In genomic region chr7:107579546-107579880, GRCh38 we compare ENCODE assay signal across 8 cellular contexts. TPM values are rescaled to one million over a fixed set of nuclear protein-coding genes. Genes with fewer than 3 reads are reported as not detected.
A peak's percentile ranks its signal among the peaks of the same experiment; 100 is the strongest.
DNase-seq lines count a peak whose midpoint lies in the region; TF ChIP-seq lines count a peak whose summit lies in the region.

No MANE protein-coding gene starts in this region.

- H3K36me3 ChIP-seq in right atrium auricular region (peaks cover 7% of the 10 kb centered on the region), skeletal muscle tissue (ENCODE audit: control insufficient read depth in 3 of 3, insufficient read depth in 3 of 3, low read length in 3 of 3) (peaks cover 3 to 10% (median 5%) of the 10 kb centered on the region in 3 donors)

- H3K9me3 ChIP-seq in right atrium auricular region (no peaks in the 10 kb centered on the region), skeletal muscle tissue (ENCODE audit: control insufficient read depth in 3 of 3, low read length in 3 of 3) (no peaks in the 10 kb centered on the region)

- peak overlapping the region; percentile 86 for H3K4me3 ChIP-seq in WI38 (ENCODE audit: low read depth, low read length)
- peak overlapping the region; percentile 80 to 92 for H3K4me3 ChIP-seq in right atrium auricular region
- H3K4me3 ChIP-seq in skeletal muscle tissue (ENCODE audit: low read length in 3 of 3) = peak overlapping the region; percentile 68 to 86 (median 83)

- no peak for TF ChIP-seq CTCF in WI38 (IDR thresholded peaks at IDR 0.05; ENCODE audit: low read depth, low read length)
- TF ChIP-seq CTCF in right atrium auricular region (IDR thresholded peaks at IDR 0.05) = no peak

- DNase-seq in NCI-H2227 treated with DMSO at 0.1 percent for 48 hours (lab: John Stamatoyannopoulos, UW) (peak; percentile 59), NCI-H2227 (lab: John Stamatoyannopoulos, UW; ENCODE audit: unreplicated experiment) (no peak), right atrium auricular region (ENCODE audit: low spot score) (no peak)
- DNase-seq in effector CD8-positive, alpha-beta T cell (lab: John Stamatoyannopoulos, UW) = no peak
- no peak for DNase-seq in activated CD4-positive, alpha-beta T cell treated with anti-CD3 and anti-CD28 coated beads for 1 hour
- DNase-seq in stimulated activated CD4-positive, alpha-beta T cell treated with anti-CD3 and anti-CD28 coated beads, Interleukin-15, amount 100 ng/mL, for 24 hours = no peak

- H3K9ac ChIP-seq in skeletal muscle tissue (ENCODE audit: low read depth in 1 of 3, low read length in 3 of 3) = peak overlapping the region; percentile 89 to 94 (median 94)

- peak overlapping the region; percentile 97 to 98 for H3K27ac ChIP-seq in right atrium auricular region
- peak overlapping the region; percentile 92 for H3K27ac ChIP-seq in skeletal muscle tissue (ENCODE audit: low read depth, low read length)

- H3K27me3 ChIP-seq in right atrium auricular region = no peaks in the 10 kb centered on the region
- H3K27me3 ChIP-seq in skeletal muscle tissue (ENCODE audit: control insufficient read depth in 3 of 3, insufficient read depth in 3 of 3, low read length in 3 of 3) = no peaks in the 10 kb centered on the region

- H3K4me1 ChIP-seq in right atrium auricular region (peaks cover 0 to 21% of the 10 kb centered on the region in 2 donors), skeletal muscle tissue (ENCODE audit: control insufficient read depth in 3 of 3, insufficient read depth in 3 of 3, low read length in 3 of 3) (peaks cover 6 to 11% (median 6%) of the 10 kb centered on the region in 3 donors)

RNA-seq across cellular contexts. Expression of gene BCAP29, which starts 0.5 kb away (rescaled TPM):
- total RNA-seq in right atrium auricular region (100 to 1,000 TPM; 115 to 258 TPM), skeletal muscle tissue (12.0 TPM)

RNA-seq across cellular contexts. Expression of gene DUS4L, which starts 15.7 kb away (rescaled TPM):
- 1 to 10 TPM; 5.0 to 7.2 TPM for total RNA-seq in right atrium auricular region
- 3.1 TPM for total RNA-seq in skeletal muscle tissue

RNA-seq across cellular contexts. Expression of gene COG5, which starts 15.8 kb away (rescaled TPM):
- total RNA-seq in right atrium auricular region (10 to 100 TPM; 28.0 to 31.8 TPM), skeletal muscle tissue (21.4 TPM)
